11 cellular contexts compared by ENCODE assay signal in the genomic region with DNA sequence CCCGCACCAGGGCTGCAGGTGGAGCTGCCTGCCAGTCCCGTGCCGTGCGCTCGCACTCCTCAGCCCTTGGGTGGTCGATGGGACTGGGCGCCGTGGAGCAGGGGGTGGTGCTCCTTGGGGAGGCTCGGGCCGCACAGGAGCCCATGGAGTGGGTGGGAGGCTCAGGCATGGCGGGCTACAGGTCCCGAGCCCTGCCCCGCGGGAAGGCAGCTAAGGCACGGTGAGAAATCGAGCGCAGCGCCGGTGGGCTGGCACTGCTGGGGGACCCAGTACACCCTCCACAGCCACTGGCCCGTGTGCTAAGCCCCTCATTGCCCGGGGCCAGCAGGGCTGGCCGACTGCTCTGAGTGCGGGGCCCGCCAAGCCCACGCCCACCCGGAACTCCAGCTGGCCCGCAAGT. TPM values are rescaled to one million over a fixed set of nuclear protein-coding genes. Genes with fewer than 3 reads are reported as not detected.
"Had no signal": no experiment of that assay in that cellular context is flagged by ENCODE, and none has a peak within 500 bp of the region (broad histone marks: within the 10 kb centered on the region; RNA-seq: fewer than 3 reads in every experiment).

No MANE protein-coding gene starts in this region.

RNA-seq across cellular contexts. Expression of gene DCC, which starts 26.9 kb away (rescaled TPM):
- total RNA-seq: dermis blood vessel endothelial cell, dermis microvascular lymphatic vessel endothelial cell, endothelial cell of umbilical vein, epithelial cell of proximal tubule, esophagus mucosa, fibroblast of lung, fibroblast of villous mesenchyme, foreskin keratinocyte, gastrocnemius medialis had no signal
- polyA plus RNA-seq: endothelial cell of umbilical vein, esophagus, foreskin keratinocyte, heart left ventricle had no signal
